Comparison of ENCODE assay signal across 2 cellular contexts in genomic region chr7:102283477-102284189, GRCh38.
TF ChIP-seq lines count a peak whose summit lies in the region.

No MANE protein-coding gene starts in this region.

TF ChIP-seq in K562, 482 proteins besides CTCF, POLR2A, EP300 and RAD21:
- TF ChIP-seq CREB3 (tag; conservative IDR thresholded peaks at IDR 0.05; ENCODE audit: low read depth) (no peak), ZNF584 (CRISPR knock-in tag; IDR thresholded peaks at IDR 0.05; ENCODE audit: low read depth) (no peak), NR0B1 (IDR thresholded peaks at IDR 0.05; ENCODE audit: partially characterized antibody) (no peak), HES1 (IDR thresholded peaks at IDR 0.05; ENCODE audit: low read depth) (no peak), TAF7 (tag; IDR thresholded peaks at IDR 0.05) (no peak), ELF4 (CRISPR knock-in tag; IDR thresholded peaks at IDR 0.05) (no peak), GABPA (tag; conservative IDR thresholded peaks at IDR 0.05; ENCODE audit: low read depth) (no peak), NEUROD1 (IDR thresholded peaks at IDR 0.05; ENCODE audit: borderline replicate concordance, low read depth, low read length, partially characterized antibody) (no peak), RBM39 (optimal IDR thresholded peaks at IDR 0.05; ENCODE audit: low read depth, low read length) (no peak), JUN (IDR thresholded peaks at IDR 0.05; ENCODE audit: borderline replicate concordance, low read depth, low read length) (no peak), JUN (CRISPR knock-in tag; IDR thresholded peaks at IDR 0.05; ENCODE audit: borderline replicate concordance) (no peak), OTX1 (CRISPR knock-in tag; IDR thresholded peaks at IDR 0.05) (no peak)

TF ChIP-seq in HEK293T, 16 proteins besides CTCF, POLR2A, EP300 and RAD21:
- TF ChIP-seq SUZ12 (IDR thresholded peaks at IDR 0.05) (no peak), LEF1 (IDR thresholded peaks at IDR 0.05; ENCODE audit: borderline replicate concordance) (no peak), ZNF384 (IDR thresholded peaks at IDR 0.05) (no peak), SP1 (IDR thresholded peaks at IDR 0.05) (no peak), BHLHE40 (IDR thresholded peaks at IDR 0.05; ENCODE audit: borderline replicate concordance) (no peak), FOXA1 (IDR thresholded peaks at IDR 0.05) (no peak), CTBP1 (IDR thresholded peaks at IDR 0.05; ENCODE audit: borderline replicate concordance) (no peak), FOXM1 (IDR thresholded peaks at IDR 0.05; ENCODE audit: borderline replicate concordance) (no peak)
TF ChIP-seq in HEK293T: peak in this region for 0.
